ENCODE assay signal across 9 cellular contexts in genomic region chr12:6069452-6070093, GRCh38. TPM values are rescaled to one million over a fixed set of nuclear protein-coding genes. Genes with fewer than 3 reads are reported as not detected.
DNase-seq lines count a peak whose midpoint lies in the region.
"Had no signal": no experiment of that assay in that cellular context is flagged by ENCODE, and none has a peak within 500 bp of the region (broad histone marks: within the 10 kb centered on the region; RNA-seq: fewer than 3 reads in every experiment).

No MANE protein-coding gene starts in this region.

- H3K4me1 Mint-ChIP-seq in activated CD4-positive, alpha-beta T cell treated with anti-CD3 and anti-CD28 coated beads, Interleukin-2, amount 10 ng/mL, durations not matched to agents 24 days and 14 days = peaks cover 24% of the 10 kb centered on the region

- intact Hi-C loops in activated CD4-positive, alpha-beta T cell treated with anti-CD3 and anti-CD28 coated beads, Interleukin-2, amount 10 ng/mL, durations not matched to agents 24 days and 14 days (cut with micrococcal nuclease) = loop anchor here (2.0 kb wide), 1 partner anchor 97 kb away; no protein-coding TSS in a partner anchor

- no peaks in the 10 kb centered on the region for H3K36me3 Mint-ChIP-seq in activated CD4-positive, alpha-beta T cell treated with anti-CD3 and anti-CD28 coated beads, Interleukin-2, amount 10 ng/mL, durations not matched to agents 24 days and 14 days (ENCODE audit: low read depth)

- DNase-seq in HCEC 1CT (peak; percentile 83), fibroblast of peridontal ligament (ENCODE audit: extremely low read depth) (peak; percentile 97), cerebellum (ENCODE audit: low spot score) (no peak), HuH-7 (ENCODE audit: low spot score) (no peak), UCSD-AML1 (lab: John Stamatoyannopoulos, UW; ENCODE audit: unreplicated experiment) (no peak)
- DNase-seq in activated CD4-positive, alpha-beta T cell treated with anti-CD3 and anti-CD28 coated beads, Interleukin-2, amount 10 ng/mL, durations not matched to agents 24 days and 14 days = peak; percentile 61
- peak; percentile 16 for DNase-seq in stimulated activated CD4-positive, alpha-beta T cell treated with anti-CD3 and anti-CD28 coated beads, Interleukin-4, amount 100 ng/mL, for 1 hour
- DNase-seq in effector CD4-positive, alpha-beta T cell = no peak
- DNase-seq: NCI-H1048 had no signal

- peaks cover 22% of the 10 kb centered on the region for H3K27me3 Mint-ChIP-seq in activated CD4-positive, alpha-beta T cell treated with anti-CD3 and anti-CD28 coated beads, Interleukin-2, amount 10 ng/mL, durations not matched to agents 24 days and 14 days

- H3K9me3 Mint-ChIP-seq in activated CD4-positive, alpha-beta T cell treated with anti-CD3 and anti-CD28 coated beads, Interleukin-2, amount 10 ng/mL, durations not matched to agents 24 days and 14 days = no peaks in the 10 kb centered on the region

- peak overlapping the region; percentile 78 for H3K27ac Mint-ChIP-seq in activated CD4-positive, alpha-beta T cell treated with anti-CD3 and anti-CD28 coated beads, Interleukin-2, amount 10 ng/mL, durations not matched to agents 24 days and 14 days

- peak overlapping the region; percentile 25 for H3K4me3 Mint-ChIP-seq in activated CD4-positive, alpha-beta T cell treated with anti-CD3 and anti-CD28 coated beads, Interleukin-2, amount 10 ng/mL, durations not matched to agents 24 days and 14 days

RNA-seq across cellular contexts. Expression of gene VWF, which starts 54.9 kb away (rescaled TPM):
- 0.09 TPM in 1 of 2 replicates, not detected in the other for total RNA-seq in activated CD4-positive, alpha-beta T cell treated with anti-CD3 and anti-CD28 coated beads, Interleukin-2, amount 10 ng/mL, durations not matched to agents 24 days and 14 days
- 23.2 TPM for total RNA-seq in cerebellum

Comparison
In these comparisons a context has a peak if more than half of its experiments do, and no peak if none do; other contexts are left out.
1. DNase-seq: peak in HCEC 1CT (single experiment), activated CD4-positive, alpha-beta T cell treated with anti-CD3 and anti-CD28 coated beads, Interleukin-2, amount 10 ng/mL, durations not matched to agents 24 days and 14 days (single experiment), fibroblast of peridontal ligament (single experiment) and stimulated activated CD4-positive, alpha-beta T cell treated with anti-CD3 and anti-CD28 coated beads, Interleukin-4, amount 100 ng/mL, for 1 hour (single experiment); none in effector CD4-positive, alpha-beta T cell (single experiment), cerebellum (single experiment), HuH-7 (single experiment) and UCSD-AML1 (single experiment).
2. RNA of gene VWF, which starts 54.9 kb away (total RNA-seq): 23.2 TPM in cerebellum (single experiment); 0.09 TPM in activated CD4-positive, alpha-beta T cell treated with anti-CD3 and anti-CD28 coated beads, Interleukin-2, amount 10 ng/mL, durations not matched to agents 24 days and 14 days; every median in the first group is over 10 times any median in the second.